Comparison of ENCODE assay signal across 11 cellular contexts in genomic region chr4:72375050-72375736, GRCh38.
DNase-seq lines count a peak whose midpoint lies in the region; TF ChIP-seq lines count a peak whose summit lies in the region.
"Had no signal": no experiment of that assay in that cellular context is flagged by ENCODE, and none has a peak within 500 bp of the region (broad histone marks: within the 10 kb centered on the region; RNA-seq: fewer than 3 reads in every experiment).

No MANE protein-coding gene starts in this region.

- TF ChIP-seq CTCF in AG09309 (IDR thresholded peaks at IDR 0.05; ENCODE audit: control insufficient read depth, insufficient read depth, low read depth, low read length, missing control alignments) (no peak), brain (conservative IDR thresholded peaks at IDR 0.05) (no peak), GM20000 (IDR thresholded peaks at IDR 0.05; ENCODE audit: extremely low read depth, missing control alignments) (no peak), GM13976 (IDR thresholded peaks at IDR 0.05; ENCODE audit: borderline replicate concordance, control extremely low read depth, extremely low read depth, insufficient read depth, missing control alignments) (no peak)

- H3K27ac Mint-ChIP-seq in brain: peak overlapping the region in 4 of 5 experiments; percentile 25 to 70 (median 54)

- no peak overlapping the region for H3K4me3 ChIP-seq in AG09309 (ENCODE audit: control insufficient read depth, low read depth, low read length)
- H3K4me3 ChIP-seq: BLaER1, thoracic aorta had no signal

- peaks cover 26% of the 10 kb centered on the region for H3K4me1 Mint-ChIP-seq in brain

- no peaks in the 10 kb centered on the region for H3K36me3 Mint-ChIP-seq in brain

- in situ Hi-C loops in GM13976 (cut with MboI; ENCODE audit: low sequenced_read_pairs, unreplicated experiment): no loop called here

- DNase-seq in AG09309 (ENCODE audit: low read depth) (peak; percentile 67), OCI-M1 (lab: John Stamatoyannopoulos, UW) (peak; percentile 78), kidney tubule cell (ENCODE audit: low spot score) (peak; percentile 84), GM20000 (ENCODE audit: low spot score) (no peak), HCEC 1CT (no peak), GM13976 (ENCODE audit: low spot score) (no peak), NOMO-1 treated with dmso at 0.1 percent for 144 hours (lab: John Stamatoyannopoulos, UW; ENCODE audit: unreplicated experiment) (no peak)
- DNase-seq: NCI-H2081 had no signal

- H3K4me3 Mint-ChIP-seq in brain: no peak overlapping the region

- peaks cover 0 to 3% (median 0%) of the 10 kb centered on the region in 5 experiments for H3K9me3 Mint-ChIP-seq in brain

- H3K27me3 Mint-ChIP-seq in brain: no peaks in the 10 kb centered on the region

Comparison
In these comparisons a context has a peak if more than half of its experiments do, and no peak if none do; other contexts are left out.
1. DNase-seq: peak in AG09309 (single experiment), OCI-M1 (single experiment) and kidney tubule cell (single experiment); none in GM20000 (single experiment), HCEC 1CT (single experiment), GM13976 (single experiment) and NOMO-1 treated with dmso at 0.1 percent for 144 hours (single experiment).